In genomic region chr16:4850211-4850610, GRCh38 we compare ENCODE assay signal across 12 cellular contexts. TPM values are rescaled to one million over a fixed set of nuclear protein-coding genes. Genes with fewer than 3 reads are reported as not detected.
DNase-seq lines count a peak whose midpoint lies in the region; ATAC-seq, FAIRE-seq and TF ChIP-seq lines count a peak whose summit lies in the region.
"Had no signal": no experiment of that assay in that cellular context is flagged by ENCODE, and none has a peak within 500 bp of the region (broad histone marks: within the 10 kb centered on the region; RNA-seq: fewer than 3 reads in every experiment).

No MANE protein-coding gene starts in this region.

- H3K18ac ChIP-seq in IMR-90 (ENCODE audit: low read depth, low read length): no peak overlapping the region

- no peak overlapping the region for H2BK20ac ChIP-seq in IMR-90 (ENCODE audit: low read depth, low read length)

- peaks cover 57% of the 10 kb centered on the region for H4K20me1 ChIP-seq in IMR-90 (ENCODE audit: insufficient read depth, low read length)
- peaks cover 4% of the 10 kb centered on the region for H4K20me1 ChIP-seq in endothelial cell of umbilical vein (replicated peaks; ENCODE audit: control insufficient read depth, extremely low read depth, insufficient read depth, low read length)

- CTCF ChIA-PET in IMR-90 (lab: Yijun Ruan, JAX): no interaction called here
- CTCF ChIA-PET in endothelial cell of umbilical vein (lab: Charles Lee): interaction anchor here (0.6 to 2.4 kb wide), 2 partner anchors 10 to 105 kb away, joined by 4 to 7 read pairs; no protein-coding TSS in a partner anchor

- H3K27ac ChIP-seq in IMR-90 (ENCODE audit: insufficient read depth, low read length) (no peak overlapping the region), endothelial cell of umbilical vein (ENCODE audit: insufficient read depth, low read depth, low read length) (no peak overlapping the region)

- H2BK120ac ChIP-seq in IMR-90 (ENCODE audit: low read depth, low read length): no peak overlapping the region

- peak overlapping the region; percentile 17 for H3K4me3 Mint-ChIP-seq in T-helper 1 cell treated with Interleukin-12 subunit alpha and Interleukin-12 subunit beta and Interleukin-4 antibody, amounts not matched to agents 30 μg/mL and 1 μg/mL, for 36 hours
- H3K4me3 Mint-ChIP-seq in osteocyte (ENCODE audit: unreplicated experiment): peak overlapping the region; percentile 64

- H2AFZ ChIP-seq in IMR-90 (replicated peaks; ENCODE audit: low read length, poor library complexity): no peak overlapping the region
- no peak overlapping the region for H2AFZ ChIP-seq in endothelial cell of umbilical vein (ENCODE audit: low read depth, low read length)

- no peak overlapping the region; the same call in 1 of the 2 replicates for H3K14ac ChIP-seq in IMR-90 (replicated peaks; ENCODE audit: low read depth, low read length)

- POLR2A ChIA-PET in IMR-90 (lab: Charles Lee; ENCODE audit: unreplicated experiment): no interaction called here
- POLR2A ChIA-PET in endothelial cell of umbilical vein (lab: Charles Lee): no interaction called here

- peak overlapping the region; percentile 63 for H3K23ac ChIP-seq in IMR-90 (ENCODE audit: low read depth, low read length)

- no peak overlapping the region for H4K5ac ChIP-seq in IMR-90 (ENCODE audit: low read depth, low read length)

- H3K9me1 ChIP-seq in IMR-90 (ENCODE audit: insufficient read depth, low read length) (peaks cover 4% of the 10 kb centered on the region; the same call in 1 of the 2 replicates), endothelial cell of umbilical vein (replicated peaks; ENCODE audit: control insufficient read depth, extremely low read depth, insufficient read depth, low read length) (no peaks in the 10 kb centered on the region)

- TF ChIP-seq RAD21 in IMR-90 (IDR thresholded peaks at IDR 0.05; ENCODE audit: low read length): no peak

- H3K27ac Mint-ChIP-seq in T-helper 1 cell treated with Interleukin-12 subunit alpha and Interleukin-12 subunit beta and Interleukin-4 antibody, amounts not matched to agents 30 μg/mL and 1 μg/mL, for 36 hours: no peak overlapping the region
- H3K27ac Mint-ChIP-seq in osteocyte (ENCODE audit: unreplicated experiment): peak overlapping the region; percentile 41

- H3K4ac ChIP-seq in IMR-90 (ENCODE audit: low read depth, low read length): no peak overlapping the region

- peaks cover 11% of the 10 kb centered on the region for H3K4me1 ChIP-seq in IMR-90 (ENCODE audit: control insufficient read depth, insufficient read depth, low read length)
- H3K4me1 ChIP-seq in endothelial cell of umbilical vein (ENCODE audit: control insufficient read depth, extremely low read depth, insufficient read depth, low read length): peaks cover 51% of the 10 kb centered on the region

- H3K4me3 ChIP-seq in IMR-90 (ENCODE audit: insufficient read depth, low read depth, low read length) (no peak overlapping the region), endothelial cell of umbilical vein (replicated peaks in 1 of 3; ENCODE audit: insufficient read depth in 1 of 3, low read depth in 1 of 3, low read length in 3 of 3) (peak overlapping the region in 1 of 3 experiments; percentile 86)

- DNase-seq in T-helper 1 cell (no peak), IMR-90 (peak; percentile 6), endothelial cell of umbilical vein (ENCODE audit: low read depth, low spot score) (peak; percentile 23), osteocyte (ENCODE audit: extremely low spot score, unreplicated experiment) (no peak), NCI-H2171 (lab: John Stamatoyannopoulos, UW) (no peak)
- DNase-seq: NCI-H345 had no signal

- H3K79me1 ChIP-seq in IMR-90 (ENCODE audit: low read depth in 1 of 2, low read length in 2 of 2): peaks cover 10 to 65% of the 10 kb centered on the region in 2 experiments; a peak in 3 of 4 replicates

- peaks cover 48% of the 10 kb centered on the region for H3K4me1 Mint-ChIP-seq in T-helper 1 cell treated with Interleukin-12 subunit alpha and Interleukin-12 subunit beta and Interleukin-4 antibody, amounts not matched to agents 30 μg/mL and 1 μg/mL, for 36 hours (ENCODE audit: low read depth)
- peaks cover 59% of the 10 kb centered on the region for H3K4me1 Mint-ChIP-seq in osteocyte (ENCODE audit: unreplicated experiment)

- no peak overlapping the region for H3K9ac ChIP-seq in IMR-90 (ENCODE audit: low read depth, low read length)
- no peak overlapping the region for H3K9ac ChIP-seq in endothelial cell of umbilical vein (replicated peaks; ENCODE audit: extremely low read depth, insufficient read depth, low read length)

- dilution Hi-C loops in IMR-90 (cut with HindIII; ENCODE audit: low sequenced_read_pairs, unreplicated experiment): no loop called here
- dilution Hi-C loops in endothelial cell of umbilical vein (cut with MboI; ENCODE audit: extremely low pct_ligation_motif_present, low sequenced_read_pairs): no loop called here

- no TSS peak for BruUV-seq in IMR-90 (replicated peaks; lab: Mats Ljungman, UMichigan)
- no TSS peak for BruUV-seq in endothelial cell of umbilical vein (replicated peaks; lab: Mats Ljungman, UMichigan)

- no peaks in the 10 kb centered on the region for H3K9me3 Mint-ChIP-seq in T-helper 1 cell treated with Interleukin-12 subunit alpha and Interleukin-12 subunit beta and Interleukin-4 antibody, amounts not matched to agents 30 μg/mL and 1 μg/mL, for 36 hours
- H3K9me3 Mint-ChIP-seq in osteocyte (ENCODE audit: unreplicated experiment): no peaks in the 10 kb centered on the region
- H3K9me3 Mint-ChIP-seq: IgD-negative memory B cell had no signal

- no peak for ATAC-seq in IMR-90 (ENCODE audit: low read depth)
- ATAC-seq in GM19035 (IDR thresholded peaks at IDR 0.05; ENCODE audit: unreplicated experiment): no peak
- ATAC-seq in GM21825 (IDR thresholded peaks at IDR 0.05; ENCODE audit: unreplicated experiment): no peak

- no peak overlapping the region for H4K91ac ChIP-seq in IMR-90 (ENCODE audit: insufficient read depth, low read depth, low read length)

- intact Hi-C loops in IMR-90 (cut with micrococcal nuclease): no loop called here
- intact Hi-C loops in endothelial cell of umbilical vein (cut with micrococcal nuclease): no loop called here

- no peak overlapping the region for H2BK15ac ChIP-seq in IMR-90 (ENCODE audit: low read depth, low read length)

- H2BK5ac ChIP-seq in IMR-90 (ENCODE audit: low read depth, low read length, poor library complexity, severe bottlenecking): no peak overlapping the region

- no peak overlapping the region for H4K8ac ChIP-seq in IMR-90 (ENCODE audit: low read depth in 2 of 2, low read length in 2 of 2)

- no peak overlapping the region for H2AK5ac ChIP-seq in IMR-90 (ENCODE audit: low read depth, low read length)

- TF ChIP-seq POLR2A in IMR-90 (IDR thresholded peaks at IDR 0.05; ENCODE audit: low read depth, low read length): no peak
- TF ChIP-seq POLR2A in endothelial cell of umbilical vein (IDR thresholded peaks at IDR 0.05; ENCODE audit: low read depth, low read length): no peak

- H3K4me2 ChIP-seq in IMR-90 (ENCODE audit: low read depth, low read length) (peak overlapping the region; percentile 75), endothelial cell of umbilical vein (ENCODE audit: insufficient read depth, low read length) (peak overlapping the region; percentile 80)

- TF ChIP-seq CTCF in IMR-90 (conservative IDR thresholded peaks at IDR 0.05; ENCODE audit: low read depth, low read length) (no peak), endothelial cell of umbilical vein (IDR thresholded peaks at IDR 0.05; ENCODE audit: extremely low read depth in 1 of 2, insufficient read depth in 1 of 2, low read depth in 1 of 2, low read length in 2 of 2) (no peak), osteocyte (IDR thresholded peaks at IDR 0.05) (no peak)

- peak; percentile 60 for FAIRE-seq in endothelial cell of umbilical vein (lab: Jason Lieb, UNC)
- FAIRE-seq: A204.1 had no signal

- H3K56ac ChIP-seq in IMR-90 (ENCODE audit: extremely low read depth, insufficient read depth, low read length): no peak overlapping the region

- peaks cover 14% of the 10 kb centered on the region for H3K36me3 ChIP-seq in IMR-90 (ENCODE audit: control insufficient read depth, insufficient read depth, low read length)
- H3K36me3 ChIP-seq in endothelial cell of umbilical vein (ENCODE audit: control insufficient read depth in 2 of 2, extremely low read depth in 1 of 2, insufficient read depth in 2 of 2, low read length in 2 of 2): peaks cover 0 to 14% of the 10 kb centered on the region in 2 experiments

- in situ Hi-C loops in IMR-90 (cut with MboI; ENCODE audit: low sequenced_read_pairs): no loop called here

- H3K9me3 ChIP-seq in IMR-90 (ENCODE audit: control insufficient read depth, insufficient read depth, low read length) (no peaks in the 10 kb centered on the region), endothelial cell of umbilical vein (replicated peaks; ENCODE audit: control insufficient read depth, insufficient read depth, low read length) (no peaks in the 10 kb centered on the region)

- no peak overlapping the region for H2AK9ac ChIP-seq in IMR-90 (replicated peaks; ENCODE audit: low read depth, low read length, poor library complexity)

- H3K27me3 ChIP-seq in IMR-90 (ENCODE audit: control insufficient read depth, insufficient read depth, low read length) (no peaks in the 10 kb centered on the region), endothelial cell of umbilical vein (ENCODE audit: control insufficient read depth in 2 of 2, insufficient read depth in 2 of 2, low read length in 2 of 2) (no peaks in the 10 kb centered on the region)

- peaks cover 88% of the 10 kb centered on the region for H3K79me2 ChIP-seq in endothelial cell of umbilical vein (ENCODE audit: control insufficient read depth, insufficient read depth, low read length)

- no CpG with 5 or more reads among the region's 3 CpGs for WGBS in IMR-90 (ENCODE audit: extremely low coverage in 2 of 2, insufficient read length in 1 of 2), 2 experiments

- H3K27me3 Mint-ChIP-seq in T-helper 1 cell treated with Interleukin-12 subunit alpha and Interleukin-12 subunit beta and Interleukin-4 antibody, amounts not matched to agents 30 μg/mL and 1 μg/mL, for 36 hours (ENCODE audit: low read depth): no peaks in the 10 kb centered on the region
- no peaks in the 10 kb centered on the region for H3K27me3 Mint-ChIP-seq in osteocyte (ENCODE audit: unreplicated experiment)
- H3K27me3 Mint-ChIP-seq: IgD-negative memory B cell had no signal

- H3K36me3 Mint-ChIP-seq in T-helper 1 cell treated with Interleukin-12 subunit alpha and Interleukin-12 subunit beta and Interleukin-4 antibody, amounts not matched to agents 30 μg/mL and 1 μg/mL, for 36 hours (ENCODE audit: low read depth): peaks cover 14% of the 10 kb centered on the region
- H3K36me3 Mint-ChIP-seq in osteocyte (ENCODE audit: unreplicated experiment): peaks cover 14% of the 10 kb centered on the region

RNA-seq across cellular contexts. Expression of gene UBN1, which starts 2.9 kb away (rescaled TPM):
- total RNA-seq in IMR-90 (2012; rRNA removed) (5.7 and 7.8 TPM in 2 replicates), endothelial cell of umbilical vein (44.8 and 45.3 TPM in 2 replicates), osteocyte (50.3 and 50.8 TPM in 2 replicates)
- polyA plus RNA-seq in IMR-90 (2012; rRNA removed) (12.9 and 16.3 TPM in 2 replicates), endothelial cell of umbilical vein (23.9 and 26.0 TPM in 2 replicates)
- 7.6 and 8.8 TPM in 2 replicates for polyA plus RNA-seq in IMR-90 (2012; cell fraction: cytosol; rRNA removed)
- 43.7 and 49.4 TPM in 2 replicates for polyA plus RNA-seq in IMR-90 (2012; cell fraction: nucleus; rRNA removed; ENCODE audit: low replicate concordance)
- 20.3 and 20.4 TPM in 2 replicates for polyA plus RNA-seq in endothelial cell of umbilical vein (2011; cell fraction: cytosol; rRNA removed)
- polyA plus RNA-seq in endothelial cell of umbilical vein (2011; cell fraction: nucleus; rRNA removed): 73.9 and 78.8 TPM in 2 replicates
- polyA plus RNA-seq in endothelial cell of umbilical vein (2012): 29.3 and 34.6 TPM in 2 replicates
- polyA minus RNA-seq in endothelial cell of umbilical vein: 63.4 and 64.5 TPM in 2 replicates
- polyA minus RNA-seq in endothelial cell of umbilical vein (2011; cell fraction: cytosol; rRNA and poly(A)+ RNA removed): 14.4 TPM
- polyA minus RNA-seq in endothelial cell of umbilical vein (2011; cell fraction: nucleus; rRNA and poly(A)+ RNA removed): 35.7 and 52.7 TPM in 2 replicates

RNA-seq across cellular contexts. Expression of gene GLYR1, which starts 3.1 kb away (rescaled TPM):
- total RNA-seq in IMR-90 (2012; rRNA removed): 26.0 and 27.8 TPM in 2 replicates
- polyA plus RNA-seq in IMR-90 (2012; rRNA removed): 53.2 and 54.2 TPM in 2 replicates
- polyA plus RNA-seq in IMR-90 (2012; cell fraction: cytosol; rRNA removed): 28.8 and 39.4 TPM in 2 replicates
- 63.0 and 63.9 TPM in 2 replicates for polyA plus RNA-seq in IMR-90 (2012; cell fraction: nucleus; rRNA removed; ENCODE audit: low replicate concordance)
- total RNA-seq in endothelial cell of umbilical vein: 107 TPM in 2 replicates
- polyA plus RNA-seq in endothelial cell of umbilical vein: 44.0 and 47.9 TPM in 2 replicates
- 45.3 and 47.5 TPM in 2 replicates for polyA plus RNA-seq in endothelial cell of umbilical vein (2011; cell fraction: cytosol; rRNA removed)
- 78.0 and 84.2 TPM in 2 replicates for polyA plus RNA-seq in endothelial cell of umbilical vein (2011; cell fraction: nucleus; rRNA removed)
- polyA plus RNA-seq in endothelial cell of umbilical vein (2012): 58.2 and 59.2 TPM in 2 replicates
- polyA minus RNA-seq in endothelial cell of umbilical vein: 53.6 and 70.3 TPM in 2 replicates
- 16.6 TPM for polyA minus RNA-seq in endothelial cell of umbilical vein (2011; cell fraction: cytosol; rRNA and poly(A)+ RNA removed)
- polyA minus RNA-seq in endothelial cell of umbilical vein (2011; cell fraction: nucleus; rRNA and poly(A)+ RNA removed): 39.9 and 41.7 TPM in 2 replicates
- 73.5 and 76.9 TPM in 2 replicates for total RNA-seq in osteocyte

RNA-seq across cellular contexts. Expression of gene ROGDI, which starts 47.8 kb away (rescaled TPM):
- total RNA-seq in IMR-90 (2012; rRNA removed) (13.6 and 14.2 TPM in 2 replicates), endothelial cell of umbilical vein (12.0 and 14.7 TPM in 2 replicates), osteocyte (16.1 and 19.1 TPM in 2 replicates)
- polyA plus RNA-seq in IMR-90 (2012; rRNA removed) (27.1 and 30.1 TPM in 2 replicates), endothelial cell of umbilical vein (36.9 TPM in 2 replicates)
- polyA plus RNA-seq in IMR-90 (2012; cell fraction: cytosol; rRNA removed): 11.3 and 32.6 TPM in 2 replicates
- 67.3 and 174 TPM in 2 replicates for polyA plus RNA-seq in IMR-90 (2012; cell fraction: nucleus; rRNA removed; ENCODE audit: low replicate concordance)
- polyA plus RNA-seq in endothelial cell of umbilical vein (2011; cell fraction: cytosol; rRNA removed): 15.9 and 20.8 TPM in 2 replicates
- 39.4 and 43.2 TPM in 2 replicates for polyA plus RNA-seq in endothelial cell of umbilical vein (2011; cell fraction: nucleus; rRNA removed)
- polyA plus RNA-seq in endothelial cell of umbilical vein (2012): 16.1 and 22.8 TPM in 2 replicates
- 10.4 and 10.7 TPM in 2 replicates for polyA minus RNA-seq in endothelial cell of umbilical vein
- polyA minus RNA-seq in endothelial cell of umbilical vein (2011; cell fraction: cytosol; rRNA and poly(A)+ RNA removed): 7.4 TPM
- 3.6 and 12.3 TPM in 2 replicates for polyA minus RNA-seq in endothelial cell of umbilical vein (2011; cell fraction: nucleus; rRNA and poly(A)+ RNA removed)

RNA-seq across cellular contexts. Expression of gene SMIM22, which starts 55.0 kb away (rescaled TPM):
- total RNA-seq in IMR-90 (2012; rRNA removed) (not detected in 2 replicates), endothelial cell of umbilical vein (not detected in 2 replicates), osteocyte (not detected in 2 replicates)
- polyA plus RNA-seq in IMR-90 (2012; rRNA removed) (not detected in 2 replicates), endothelial cell of umbilical vein (not detected in 2 replicates)
- polyA plus RNA-seq in IMR-90 (2012; cell fraction: cytosol; rRNA removed): not detected in 2 replicates
- not detected in 2 replicates for polyA plus RNA-seq in IMR-90 (2012; cell fraction: nucleus; rRNA removed; ENCODE audit: low replicate concordance)
- polyA plus RNA-seq in endothelial cell of umbilical vein (2011; cell fraction: cytosol; rRNA removed): not detected in 2 replicates
- not detected in 2 replicates for polyA plus RNA-seq in endothelial cell of umbilical vein (2011; cell fraction: nucleus; rRNA removed)
- polyA plus RNA-seq in endothelial cell of umbilical vein (2012): not detected in 2 replicates
- not detected in 2 replicates for polyA minus RNA-seq in endothelial cell of umbilical vein
- not detected for polyA minus RNA-seq in endothelial cell of umbilical vein (2011; cell fraction: cytosol; rRNA and poly(A)+ RNA removed)
- polyA minus RNA-seq in endothelial cell of umbilical vein (2011; cell fraction: nucleus; rRNA and poly(A)+ RNA removed): not detected in 2 replicates
- total RNA-seq: T-helper 2 cell treated with Interferon-gamma antibody and Interleukin-4, amounts not matched to agents 100 ng/mL and 5 ng/mL, for 36 hours had no signal
- polyA plus RNA-seq: IgD-negative memory B cell had no signal

Comparison
In these comparisons a context has a peak if more than half of its experiments do, and no peak if none do; other contexts are left out.
1. DNase-seq: peak in IMR-90 (single experiment) and endothelial cell of umbilical vein (single experiment); none in T-helper 1 cell (0 of 5), osteocyte (single experiment) and NCI-H2171 (single experiment).